17 cellular contexts compared by ENCODE assay signal in the genomic region with DNA sequence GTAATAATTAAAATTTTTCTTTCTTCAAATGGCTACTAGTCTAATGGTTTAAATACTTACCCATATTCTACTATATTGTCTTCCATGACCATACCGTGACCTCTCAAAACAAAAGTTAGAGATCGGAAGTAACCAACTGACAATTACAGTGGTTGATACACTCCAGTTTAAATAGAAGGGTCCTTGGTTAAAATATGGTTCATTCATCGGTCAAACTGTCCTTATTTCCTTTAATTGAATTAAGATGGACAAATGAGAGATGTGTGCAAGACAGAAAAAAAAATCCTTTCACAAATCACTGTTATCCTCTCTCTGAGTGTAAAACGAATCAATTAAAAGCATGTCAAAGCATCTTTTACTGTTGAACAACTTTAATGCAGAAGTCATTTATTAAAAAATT.
A peak's percentile ranks its signal among the peaks of the same experiment; 100 is the strongest.
DNase-seq lines count a peak whose midpoint lies in the region; FAIRE-seq and TF ChIP-seq lines count a peak whose summit lies in the region.
"Had no signal": no experiment of that assay in that cellular context is flagged by ENCODE, and none has a peak within 500 bp of the region (broad histone marks: within the 10 kb centered on the region; RNA-seq: fewer than 3 reads in every experiment).

No MANE protein-coding gene starts in this region.

- H3K27ac Mint-ChIP-seq in mesothelial cell of epicardium, result peak overlapping the region; percentile 82
- H3K27ac Mint-ChIP-seq: B cell; CD4-positive, alpha-beta T cell; CD8-positive, alpha-beta T cell had no signal

- FAIRE-seq in H54 (lab: Jason Lieb, UNC), result peak; percentile 30
- FAIRE-seq: D721Med, GM12878, GM12892, GM18507 had no signal

- DNase-seq in H54 (ENCODE audit: insufficient read length, low spot score) (no peak), epidermal melanocyte (ENCODE audit: insufficient read length, low spot score) (peak; percentile 38), mesothelial cell of epicardium (ENCODE audit: low spot score in 2 of 2, unreplicated experiment in 2 of 2) (no peak), H4 (ENCODE audit: low spot score) (no peak)
- no peak for DNase-seq in stimulated activated CD8-positive, alpha-beta memory T cell treated with anti-CD3 and anti-CD28 coated beads, Interleukin-4, amount 100 ng/mL, for 48 hours
- DNase-seq: AML-193; Caco-2; Calu3; CD4-positive, alpha-beta T cell; CD8-positive, alpha-beta T cell; DMS79 treated with DMSO at 0.1 percent for 48 hours; GF-D8 had no signal

- TF ChIP-seq CTCF in mesothelial cell of epicardium (IDR thresholded peaks at IDR 0.05; ENCODE audit: unreplicated experiment), result no peak

- no peaks in the 10 kb centered on the region for H3K36me3 Mint-ChIP-seq in mesothelial cell of epicardium
- H3K36me3 Mint-ChIP-seq: CD8-positive, alpha-beta T cell had no signal

- H3K4me1 Mint-ChIP-seq in mesothelial cell of epicardium, result peaks cover 78% of the 10 kb centered on the region

- no peak for TF ChIP-seq POLR2A in H54 (IDR thresholded peaks at IDR 0.05; ENCODE audit: low read depth, low read length)

- no peaks in the 10 kb centered on the region for H3K27me3 Mint-ChIP-seq in mesothelial cell of epicardium (ENCODE audit: low read depth)
- H3K27me3 Mint-ChIP-seq: B cell; CD4-positive, alpha-beta T cell had no signal

- no peaks in the 10 kb centered on the region for H3K9me3 Mint-ChIP-seq in mesothelial cell of epicardium
- H3K9me3 Mint-ChIP-seq: CD4-positive, alpha-beta T cell; CD8-positive, alpha-beta T cell had no signal

- no peak overlapping the region for H3K4me3 Mint-ChIP-seq in mesothelial cell of epicardium
- H3K4me3 Mint-ChIP-seq: B cell; CD4-positive, alpha-beta T cell; CD8-positive, alpha-beta T cell had no signal
